In genomic region chr9:86413966-86414880, GRCh38 we compare ENCODE assay signal across 8 cellular contexts.
DNase-seq lines count a peak whose midpoint lies in the region; ATAC-seq and TF ChIP-seq lines count a peak whose summit lies in the region.

No MANE protein-coding gene starts in this region.

- no peak overlapping the region for H3K4me2 ChIP-seq in GM23248 (ENCODE audit: unreplicated experiment)

- no peak overlapping the region for H3K27ac ChIP-seq in GM23248

- DNase-seq in Ammon's horn (ENCODE audit: low spot score) (peak; percentile 27), GM23248 (peak; percentile 55), RPMI7951 (ENCODE audit: low read depth) (peak; percentile 52), fibroblast of the conjunctiva (ENCODE audit: low read depth) (peak; percentile 22), retinal pigment epithelial cell (ENCODE audit: low read depth) (no peak)

- H3K4me3 ChIP-seq in GM23248 (no peak overlapping the region), retinal pigment epithelial cell (ENCODE audit: low read length) (no peak overlapping the region)

- H3K79me2 ChIP-seq in GM23248 (ENCODE audit: insufficient read depth), result no peaks in the 10 kb centered on the region

- peak overlapping the region; percentile 59 for H2AFZ ChIP-seq in GM23248

- H3K9me2 ChIP-seq in GM23248 (ENCODE audit: insufficient read depth), result no peaks in the 10 kb centered on the region

- in situ Hi-C loops in GM23248 (cut with MboI), result loop anchor here (10.0 kb wide), 1 partner anchor 1251 kb away; no protein-coding TSS in a partner anchor

- H3K27me3 ChIP-seq in GM23248 (replicated peaks; ENCODE audit: insufficient read depth), result no peaks in the 10 kb centered on the region

- no peaks in the 10 kb centered on the region for H3K9me3 ChIP-seq in GM23248 (ENCODE audit: low read depth)

- TF ChIP-seq CTCF in retinal pigment epithelial cell (conservative IDR thresholded peaks at IDR 0.05; ENCODE audit: low read depth, low read length), result peak; percentile 53

- WGBS in GM23248 (ENCODE audit: low coverage in 1 of 2, low lambda C conversion rate in 2 of 2, missing lambda C conversion rate in 2 of 2), 2 experiments, result 46 to 60% methylated on average over 7 to 10 of the region's 10 CpGs

- H3F3A ChIP-seq in GM23248 (ENCODE audit: insufficient read depth), result no peaks in the 10 kb centered on the region

- H3K4me1 ChIP-seq in GM23248 (ENCODE audit: insufficient read depth), result no peaks in the 10 kb centered on the region

- H3K36me3 ChIP-seq in GM23248 (ENCODE audit: low read depth), result no peaks in the 10 kb centered on the region

- H3K9ac ChIP-seq in GM23248, result no peak overlapping the region

- ATAC-seq in GM19463 (IDR thresholded peaks at IDR 0.05; ENCODE audit: unreplicated experiment) (no peak), HG03045 (IDR thresholded peaks at IDR 0.05; ENCODE audit: unreplicated experiment) (no peak), GM21825 (IDR thresholded peaks at IDR 0.05; ENCODE audit: unreplicated experiment) (no peak)

- no peaks in the 10 kb centered on the region for H4K20me1 ChIP-seq in GM23248 (ENCODE audit: insufficient read depth)
